9 cellular contexts compared by ENCODE assay signal in genomic region chr14:20455355-20456300, GRCh38. TPM values are rescaled to one million over a fixed set of nuclear protein-coding genes. Genes with fewer than 3 reads are reported as not detected.
DNase-seq lines count a peak whose midpoint lies in the region; ATAC-seq, FAIRE-seq and TF ChIP-seq lines count a peak whose summit lies in the region.
"Had no signal": no experiment of that assay in that cellular context is flagged by ENCODE, and none has a peak within 500 bp of the region (broad histone marks: within the 10 kb centered on the region; RNA-seq: fewer than 3 reads in every experiment).

No MANE protein-coding gene starts in this region.

- H3K36me3 Mint-ChIP-seq in endodermal cell (ENCODE audit: low read depth) = peaks cover 37% of the 10 kb centered on the region
- peaks cover 0 to 42% (median 14%) of the 10 kb centered on the region in 3 donors for H3K36me3 Mint-ChIP-seq in naive thymus-derived CD8-positive, alpha-beta T cell

- peaks cover 6% of the 10 kb centered on the region for H3K4me1 ChIP-seq in endodermal cell (ENCODE audit: control insufficient read depth, insufficient read depth, low read length)

- ATAC-seq in GM19372 (IDR thresholded peaks at IDR 0.05; ENCODE audit: low read depth, unreplicated experiment) (peak; percentile 41), HG03378 (IDR thresholded peaks at IDR 0.05; ENCODE audit: unreplicated experiment) (peak; percentile 38)
- ATAC-seq in naive thymus-derived CD8-positive, alpha-beta T cell = peak; percentile 69 to 71

- DNase-seq in DMS53 (lab: John Stamatoyannopoulos, UW) = peak; percentile 80
- no peak for DNase-seq in DMS53 treated with DMSO at 0.1 percent for 48 hours (lab: John Stamatoyannopoulos, UW; ENCODE audit: unreplicated experiment)
- DNase-seq in RCC 7860 (ENCODE audit: low spot score) = peak; percentile 57
- DNase-seq in endodermal cell = no peak
- DNase-seq in naive thymus-derived CD8-positive, alpha-beta T cell = peak in 2 of 10 donors; percentile 58 to 74
- DNase-seq in HTR-8/SVneo (ENCODE audit: insufficient read length, low spot score) = no peak

- no peaks in the 10 kb centered on the region for H3K27me3 Mint-ChIP-seq in endodermal cell (ENCODE audit: insufficient read depth)
- no peaks in the 10 kb centered on the region for H3K27me3 Mint-ChIP-seq in naive thymus-derived CD8-positive, alpha-beta T cell

- no peaks in the 10 kb centered on the region for H3K27me3 ChIP-seq in endodermal cell (ENCODE audit: control insufficient read depth, insufficient read depth, low read length, poor library complexity, severe bottlenecking)

- H3K27ac ChIP-seq in endodermal cell (ENCODE audit: low read depth, low read length) = peak overlapping the region; percentile 98

- WGBS in endodermal cell (ENCODE audit: insufficient coverage in 1 of 2, insufficient read length in 1 of 2), 2 experiments = 2 to 4% methylated on average over 18 to 39 of the region's 39 CpGs

- no peaks in the 10 kb centered on the region for H3K9me3 Mint-ChIP-seq in endodermal cell
- H3K9me3 Mint-ChIP-seq in naive thymus-derived CD8-positive, alpha-beta T cell = no peaks in the 10 kb centered on the region

- peaks cover 66% of the 10 kb centered on the region for H3K36me3 ChIP-seq in endodermal cell (ENCODE audit: control insufficient read depth, insufficient read depth, low read length)

- H3K4me1 Mint-ChIP-seq in endodermal cell = peaks cover 8% of the 10 kb centered on the region
- H3K4me1 Mint-ChIP-seq in naive thymus-derived CD8-positive, alpha-beta T cell = peaks cover 19 to 43% (median 30%) of the 10 kb centered on the region in 4 donors

- no peak overlapping the region for H3K27ac Mint-ChIP-seq in endodermal cell
- H3K27ac Mint-ChIP-seq in naive thymus-derived CD8-positive, alpha-beta T cell = no peak overlapping the region

- no peaks in the 10 kb centered on the region for H3K9me3 ChIP-seq in endodermal cell (ENCODE audit: control insufficient read depth, low read length)

- no peak for TF ChIP-seq CTCF in endodermal cell (conservative IDR thresholded peaks at IDR 0.05)

- POLR2A ChIA-PET in naive thymus-derived CD8-positive, alpha-beta T cell (lab: Charles Lee) = interaction anchor here (0.6 to 3.3 kb wide), 19 partner anchors 9 to 228 kb away, joined by 3 to 44 read pairs (median 7); partner anchors contain the start of genes PARP2, PNP, RNASE4 and TEP1

- FAIRE-seq in RCC 7860 (lab: Jason Lieb, UNC) (no peak), HTR-8/SVneo (lab: Jason Lieb, UNC) (no peak)

- peak overlapping the region; percentile 96 for H3K9ac ChIP-seq in endodermal cell (ENCODE audit: extremely low read depth, low read length, poor library complexity, severe bottlenecking)

- no peak overlapping the region for H3K4me3 Mint-ChIP-seq in endodermal cell
- H3K4me3 Mint-ChIP-seq in naive thymus-derived CD8-positive, alpha-beta T cell = no peak overlapping the region

- H3K4me3 ChIP-seq in endodermal cell (ENCODE audit: low read length) = peak overlapping the region; percentile 96

RNA-seq across cellular contexts. Expression of gene APEX1, which starts 0.6 kb away (rescaled TPM):
- total RNA-seq in endodermal cell = 100 to 1,000 TPM; 228 to 249 TPM
- polyA plus RNA-seq in endodermal cell (2013, experiment 1 of 2) = 308 TPM
- 267 TPM for polyA plus RNA-seq in endodermal cell (2013, experiment 2 of 2)
- 100 to 1,000 TPM; 137 to 144 TPM for total RNA-seq in naive thymus-derived CD8-positive, alpha-beta T cell
- 100 to 1,000 TPM; 125 to 176 (median 148) TPM for polyA plus RNA-seq in naive thymus-derived CD8-positive, alpha-beta T cell

RNA-seq across cellular contexts. Expression of gene OSGEP, which starts 1.0 kb away (rescaled TPM):
- 10 to 100 TPM; 44.3 to 50.7 TPM for total RNA-seq in endodermal cell
- 36.2 TPM for polyA plus RNA-seq in endodermal cell (2013, experiment 1 of 2)
- 33.5 TPM for polyA plus RNA-seq in endodermal cell (2013, experiment 2 of 2)
- 10 to 100 TPM; 82.5 to 89.2 TPM for total RNA-seq in naive thymus-derived CD8-positive, alpha-beta T cell
- 10 to 100 TPM; 38.8 to 43.3 (median 42.0) TPM for polyA plus RNA-seq in naive thymus-derived CD8-positive, alpha-beta T cell

RNA-seq across cellular contexts. Expression of gene PIP4P1, which starts 5.6 kb away (rescaled TPM):
- total RNA-seq in endodermal cell = 10 to 100 TPM; 32.1 to 38.1 TPM
- 39.0 TPM for polyA plus RNA-seq in endodermal cell (2013, experiment 1 of 2)
- 45.4 TPM for polyA plus RNA-seq in endodermal cell (2013, experiment 2 of 2)
- total RNA-seq in naive thymus-derived CD8-positive, alpha-beta T cell = 10 to 100 TPM; 74.2 to 76.1 TPM
- polyA plus RNA-seq in naive thymus-derived CD8-positive, alpha-beta T cell = 10 to 100 TPM; 21.0 to 31.1 (median 21.3) TPM

RNA-seq across cellular contexts. Expression of gene PNP, which starts 13.6 kb away (rescaled TPM):
- 10 to 100 TPM; 52.8 to 59.8 TPM for total RNA-seq in endodermal cell
- polyA plus RNA-seq in endodermal cell (2013, experiment 1 of 2) = 38.6 TPM
- polyA plus RNA-seq in endodermal cell (2013, experiment 2 of 2) = 38.3 TPM
- 10 to 100 TPM; 64.6 to 65.7 TPM for total RNA-seq in naive thymus-derived CD8-positive, alpha-beta T cell
- 10 to 100 TPM; 32.2 to 57.9 (median 40.6) TPM for polyA plus RNA-seq in naive thymus-derived CD8-positive, alpha-beta T cell

RNA-seq across cellular contexts. Expression of gene KLHL33, which starts 19.7 kb away (rescaled TPM):
- total RNA-seq in endodermal cell = under 1 TPM in 1 of 2 donors, not detected in 1; 0.09 TPM
- not detected for polyA plus RNA-seq in endodermal cell (2013, experiment 1 of 2)
- not detected for polyA plus RNA-seq in endodermal cell (2013, experiment 2 of 2)
- under 1 TPM; 0.52 to 0.57 TPM for total RNA-seq in naive thymus-derived CD8-positive, alpha-beta T cell
- polyA plus RNA-seq in naive thymus-derived CD8-positive, alpha-beta T cell = under 1 TPM; 0.43 to 0.77 (median 0.43) TPM
- total RNA-seq: renal cortical epithelial cell had no signal

Comparison
In these comparisons a context has a peak if more than half of its experiments do, and no peak if none do; other contexts are left out.
1. DNase-seq: peak in DMS53 (single experiment) and RCC 7860 (single experiment); none in DMS53 treated with DMSO at 0.1 percent for 48 hours (single experiment), endodermal cell (single experiment) and HTR-8/SVneo (single experiment).
2. Peak in every context shown above with its lines, with median percentiles within 50 percentile points of each other: ATAC-seq.